1 cellular context compared by ENCODE assay signal in genomic region chr3:4494807-4495200, GRCh38.
TF ChIP-seq lines count a peak whose summit lies in the region.

No MANE protein-coding gene starts in this region.

TF ChIP-seq in HepG2, 621 proteins besides CTCF, POLR2A, EP300 and RAD21 (continued from another document):
- TF ChIP-seq TRAFD1 (CRISPR knock-in tag; IDR thresholded peaks at IDR 0.05; ENCODE audit: borderline replicate concordance) (no peak), KAT8 (CRISPR knock-in tag; IDR thresholded peaks at IDR 0.05) (no peak), TFE3 (CRISPR knock-in tag; IDR thresholded peaks at IDR 0.05) (no peak), ZNF232 (CRISPR knock-in tag; IDR thresholded peaks at IDR 0.05; ENCODE audit: borderline replicate concordance) (no peak), ZNF407 (CRISPR knock-in tag; IDR thresholded peaks at IDR 0.05; ENCODE audit: not compliant biosample characterization) (no peak), STAT5B (CRISPR knock-in tag; IDR thresholded peaks at IDR 0.05) (no peak), NFIB (CRISPR knock-in tag; IDR thresholded peaks at IDR 0.05; ENCODE audit: borderline replicate concordance) (no peak), ZNF263 (CRISPR knock-in tag; IDR thresholded peaks at IDR 0.05) (no peak), KAT2B (IDR thresholded peaks at IDR 0.05; ENCODE audit: borderline replicate concordance, low read depth, low read length) (no peak), NR2C2 (CRISPR knock-in tag; IDR thresholded peaks at IDR 0.05; ENCODE audit: borderline replicate concordance) (no peak), NFE2L1 (CRISPR knock-in tag; IDR thresholded peaks at IDR 0.05; ENCODE audit: borderline replicate concordance) (no peak)
